11 cellular contexts compared by ENCODE assay signal in genomic region chr5:173187054-173187743, GRCh38. TPM values are rescaled to one million over a fixed set of nuclear protein-coding genes. Genes with fewer than 3 reads are reported as not detected.
DNase-seq lines count a peak whose midpoint lies in the region; ATAC-seq, FAIRE-seq and TF ChIP-seq lines count a peak whose summit lies in the region.
"Had no signal": no experiment of that assay in that cellular context is flagged by ENCODE, and none has a peak within 500 bp of the region (broad histone marks: within the 10 kb centered on the region; RNA-seq: fewer than 3 reads in every experiment).

No MANE protein-coding gene starts in this region.

- WGBS in sigmoid colon, 2 donors: 70 to 83% methylated on average over 11 of the region's 11 CpGs

- peaks cover 0 to 3% (median 0%) of the 10 kb centered on the region in 7 donors for H3K9me3 Mint-ChIP-seq in CD4-positive, CD25-positive, alpha-beta regulatory T cell

- H3K4me3 ChIP-seq in CD4-positive, CD25-positive, alpha-beta regulatory T cell (ENCODE audit: low read depth, low read length): no peak overlapping the region
- H3K4me3 ChIP-seq in Panc1 (ENCODE audit: low read depth in 2 of 2, low read length in 2 of 2) (no peak overlapping the region), sigmoid colon (no peak overlapping the region)

- CTCF ChIA-PET in Panc1 (lab: Charles Lee): no interaction called here

- TF ChIP-seq CTCF in GM12873 (IDR thresholded peaks at IDR 0.05; ENCODE audit: insufficient read depth, low read depth, low read length, missing control alignments): peak; percentile 45
- TF ChIP-seq CTCF in Panc1 (IDR thresholded peaks at IDR 0.05): no peak; the same call in 1 of the 2 replicates
- TF ChIP-seq CTCF in sigmoid colon (IDR thresholded peaks at IDR 0.05): no peak

- FAIRE-seq in RCC 7860 (lab: Jason Lieb, UNC): no peak

- no TSS peak for BruUV-seq in Panc1 (replicated peaks; lab: Mats Ljungman, UMichigan)

- ATAC-seq in CD4-positive, CD25-positive, alpha-beta regulatory T cell (ENCODE audit: low read depth in 2 of 2): peak; percentile 52 to 53
- peak; percentile 77 for ATAC-seq in Panc1

- TF ChIP-seq EP300 in sigmoid colon (IDR thresholded peaks at IDR 0.05): no peak

- in situ Hi-C loops in Panc1 (cut with HindIII; ENCODE audit: low pct_unique_long_range_greater_than_20kb, low sequenced_read_pairs): no loop called here

- peaks cover 6% of the 10 kb centered on the region for H3K27me3 Mint-ChIP-seq in CD4-positive, CD25-positive, alpha-beta regulatory T cell

- no peaks in the 10 kb centered on the region for H3K9me3 ChIP-seq in CD4-positive, CD25-positive, alpha-beta regulatory T cell (ENCODE audit: control insufficient read depth in 2 of 2, low read length in 2 of 2)
- H3K9me3 ChIP-seq in Panc1 (ENCODE audit: control insufficient read depth, insufficient read depth, low read depth, low read length): no peaks in the 10 kb centered on the region
- H3K9me3 ChIP-seq in sigmoid colon: no peaks in the 10 kb centered on the region

- no peaks in the 10 kb centered on the region for H3K27me3 ChIP-seq in CD4-positive, CD25-positive, alpha-beta regulatory T cell (ENCODE audit: control insufficient read depth, insufficient read depth, low read length)
- H3K27me3 ChIP-seq in Panc1 (ENCODE audit: control insufficient read depth, insufficient read depth, low read length): no peaks in the 10 kb centered on the region
- no peaks in the 10 kb centered on the region for H3K27me3 ChIP-seq in sigmoid colon

- no peak overlapping the region for H3K27ac Mint-ChIP-seq in CD4-positive, CD25-positive, alpha-beta regulatory T cell

- no peak overlapping the region for H3K27ac ChIP-seq in CD4-positive, CD25-positive, alpha-beta regulatory T cell (ENCODE audit: insufficient read depth, low read length, poor library complexity, severe bottlenecking)
- H3K27ac ChIP-seq in Panc1 (ENCODE audit: low read length) (no peak overlapping the region), sigmoid colon (no peak overlapping the region)

- TF ChIP-seq POLR2A in sigmoid colon (IDR thresholded peaks at IDR 0.05): no peak

- POLR2A ChIA-PET in Panc1 (lab: Charles Lee): interaction anchor here (0.5 kb wide), 1 partner anchor 535 kb away, joined by 3 read pairs; no protein-coding TSS in a partner anchor

- peaks cover 0 to 2% (median 0%) of the 10 kb centered on the region in 4 donors for H3K4me1 Mint-ChIP-seq in CD4-positive, CD25-positive, alpha-beta regulatory T cell

- no peaks in the 10 kb centered on the region for H3K36me3 ChIP-seq in CD4-positive, CD25-positive, alpha-beta regulatory T cell (ENCODE audit: control insufficient read depth, insufficient read depth, low read length)
- H3K36me3 ChIP-seq in Panc1 (ENCODE audit: control insufficient read depth, insufficient read depth, low read length) (no peaks in the 10 kb centered on the region), sigmoid colon (no peaks in the 10 kb centered on the region)

- peak in 1 of 3 donors; percentile 41 for DNase-seq in CD4-positive, CD25-positive, alpha-beta regulatory T cell
- DNase-seq in Panc1 (ENCODE audit: low read depth, low spot score) (no peak), iPS-NIHi7 (ENCODE audit: extremely low spot score) (peak; percentile 48), RCC 7860 (ENCODE audit: low spot score) (no peak), COR-L47 (lab: John Stamatoyannopoulos, UW) (no peak), DMS153 (lab: John Stamatoyannopoulos, UW) (no peak), sigmoid colon (no peak)
- DNase-seq: amniotic stem cell had no signal

- H3K4me1 ChIP-seq in CD4-positive, CD25-positive, alpha-beta regulatory T cell (ENCODE audit: control insufficient read depth, insufficient read depth, low read length, poor library complexity, severe bottlenecking): no peaks in the 10 kb centered on the region
- H3K4me1 ChIP-seq in Panc1 (ENCODE audit: control insufficient read depth, insufficient read depth, low read length) (no peaks in the 10 kb centered on the region), sigmoid colon (no peaks in the 10 kb centered on the region)

- no peaks in the 10 kb centered on the region for H3K36me3 Mint-ChIP-seq in CD4-positive, CD25-positive, alpha-beta regulatory T cell

- intact Hi-C loops in Panc1 (cut with micrococcal nuclease; ENCODE audit: unreplicated experiment): no loop called here
- intact Hi-C loops in sigmoid colon (cut with DNase I): no loop called here

- H3K4me3 Mint-ChIP-seq in CD4-positive, CD25-positive, alpha-beta regulatory T cell: no peak overlapping the region

RNA-seq across cellular contexts. Expression of gene BNIP1, which starts 42.9 kb away (rescaled TPM):
- 30.2 TPM for total RNA-seq in CD4-positive, CD25-positive, alpha-beta regulatory T cell
- polyA plus RNA-seq in CD4-positive, CD25-positive, alpha-beta regulatory T cell: 10 to 100 TPM; 16.0 to 19.8 (median 18.6) TPM
- total RNA-seq in Panc1 (2021; ENCODE audit: unreplicated experiment): 12.3 TPM
- polyA plus RNA-seq in Panc1 (2012; ENCODE audit: insufficient read length): 8.6 TPM
- total RNA-seq in sigmoid colon: 10 to 100 TPM in 2 of 4 donors, 1 to 10 TPM in 2; 6.7 to 11.8 (median 10.5) TPM
- 10 to 100 TPM; 14.9 to 19.2 (median 18.7) TPM for polyA plus RNA-seq in sigmoid colon

RNA-seq across cellular contexts. Expression of gene NKX2-5, which starts 47.8 kb away (rescaled TPM):
- not detected for total RNA-seq in CD4-positive, CD25-positive, alpha-beta regulatory T cell
- polyA plus RNA-seq in CD4-positive, CD25-positive, alpha-beta regulatory T cell: not detected
- total RNA-seq in Panc1 (2021; ENCODE audit: unreplicated experiment): not detected
- polyA plus RNA-seq in Panc1 (2012; ENCODE audit: insufficient read length): not detected
- total RNA-seq in sigmoid colon: not detected
- polyA plus RNA-seq in sigmoid colon: under 1 TPM; 0.13 to 0.69 (median 0.60) TPM
- total RNA-seq: epithelial cell of proximal tubule, M059J had no signal
